In the genomic region with DNA sequence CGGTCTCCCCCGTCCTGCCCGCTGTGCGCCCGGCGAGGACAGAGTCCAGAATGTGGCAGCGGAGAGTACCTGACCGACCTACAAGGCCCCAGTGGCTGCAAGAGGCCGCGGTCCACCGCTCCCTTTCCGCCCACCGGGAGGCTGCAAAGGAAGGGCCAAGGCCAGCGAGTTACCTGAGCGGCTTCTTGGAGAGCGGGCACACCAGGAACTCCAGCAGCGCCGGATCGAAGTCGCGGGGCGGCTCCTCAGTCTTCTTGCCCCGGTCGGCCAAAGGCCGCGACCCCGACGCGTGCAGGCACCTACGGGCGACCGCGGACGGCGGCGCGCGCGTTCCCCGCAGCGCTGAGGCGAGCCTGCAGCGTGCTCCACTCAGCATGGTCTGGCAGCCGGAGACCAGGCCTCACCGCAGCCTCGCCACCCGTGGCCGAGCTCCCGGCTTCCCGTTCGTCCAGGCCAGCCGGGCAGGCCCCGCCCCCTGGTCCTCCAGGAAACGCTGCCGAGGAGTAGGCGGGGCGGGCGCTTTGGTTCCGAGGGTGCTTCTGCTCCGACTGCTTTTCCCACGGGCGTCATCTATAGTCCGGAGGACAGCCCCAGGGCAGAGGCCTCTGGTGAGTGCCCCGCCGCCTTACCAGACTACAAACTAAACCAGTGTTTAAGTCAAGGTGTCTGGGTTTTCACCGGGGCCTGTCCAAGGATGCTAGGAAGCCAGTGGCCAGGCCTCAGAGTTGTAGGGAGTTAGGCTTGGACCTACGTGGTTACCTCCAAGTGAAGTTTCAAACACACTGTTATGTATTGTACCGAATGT, we compare ENCODE assay signal across 1 cellular context.
TF ChIP-seq lines count a peak whose summit lies in the region.

A gene with protein sequence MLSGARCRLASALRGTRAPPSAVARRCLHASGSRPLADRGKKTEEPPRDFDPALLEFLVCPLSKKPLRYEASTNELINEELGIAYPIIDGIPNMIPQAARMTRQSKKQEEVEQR (minus strand): TSS at position 452 of the 805 bp plus-strand sequence. CDS start 76 bp downstream, at position 376.

TF ChIP-seq in GM12878, 131 proteins besides CTCF, POLR2A, EP300 and RAD21 (continued from another document):
- TF ChIP-seq, protein P1, sequence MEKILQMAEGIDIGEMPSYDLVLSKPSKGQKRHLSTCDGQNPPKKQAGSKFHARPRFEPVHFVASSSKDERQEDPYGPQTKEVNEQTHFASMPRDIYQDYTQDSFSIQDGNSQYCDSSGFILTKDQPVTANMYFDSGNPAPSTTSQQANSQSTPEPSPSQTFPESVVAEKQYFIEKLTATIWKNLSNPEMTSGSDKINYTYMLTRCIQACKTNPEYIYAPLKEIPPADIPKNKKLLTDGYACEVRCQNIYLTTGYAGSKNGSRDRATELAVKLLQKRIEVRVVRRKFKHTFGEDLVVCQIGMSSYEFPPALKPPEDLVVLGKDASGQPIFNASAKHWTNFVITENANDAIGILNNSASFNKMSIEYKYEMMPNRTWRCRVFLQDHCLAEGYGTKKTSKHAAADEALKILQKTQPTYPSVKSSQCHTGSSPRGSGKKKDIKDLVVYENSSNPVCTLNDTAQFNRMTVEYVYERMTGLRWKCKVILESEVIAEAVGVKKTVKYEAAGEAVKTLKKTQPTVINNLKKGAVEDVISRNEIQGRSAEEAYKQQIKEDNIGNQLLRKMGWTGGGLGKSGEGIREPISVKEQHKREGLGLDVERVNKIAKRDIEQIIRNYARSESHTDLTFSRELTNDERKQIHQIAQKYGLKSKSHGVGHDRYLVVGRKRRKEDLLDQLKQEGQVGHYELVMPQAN (conservative IDR thresholded peaks at IDR 0.05): peak; percentile 83; the same call in 1 of the 2 replicates
- TF ChIP-seq CREB1 (IDR thresholded peaks at IDR 0.05; ENCODE audit: low read depth) (peak; percentile 46; the same call in 1 of the 2 replicates), MYC (IDR thresholded peaks at IDR 0.05; ENCODE audit: insufficient read depth, insufficient read length, insufficient replicate concordance, low read length, severe bottlenecking) (peak; percentile 85), SIN3A (IDR thresholded peaks at IDR 0.05; ENCODE audit: low read depth, low read length) (peak; percentile 30; the same call in 1 of the 2 replicates), POU2F2 (IDR thresholded peaks at IDR 0.05; ENCODE audit: borderline replicate concordance, low read depth, low read length) (peak; percentile 54; the same call in 1 of the 3 replicates), NR2F1 (conservative IDR thresholded peaks at IDR 0.05) (peak; percentile 98)
